In genomic region chr2:207768891-207769596, GRCh38 we compare ENCODE assay signal across 8 cellular contexts. TPM values are rescaled to one million over a fixed set of nuclear protein-coding genes. Genes with fewer than 3 reads are reported as not detected.
A peak's percentile ranks its signal among the peaks of the same experiment; 100 is the strongest.
DNase-seq lines count a peak whose midpoint lies in the region; FAIRE-seq and TF ChIP-seq lines count a peak whose summit lies in the region.

No MANE protein-coding gene starts in this region.

- no peak for TF ChIP-seq CTCF in Loucy (conservative IDR thresholded peaks at IDR 0.05; ENCODE audit: low read length)
- no peak for TF ChIP-seq CTCF in parathyroid adenoma (IDR thresholded peaks at IDR 0.05)

- H3K9me3 ChIP-seq in GM23248 (ENCODE audit: low read depth) (no peaks in the 10 kb centered on the region), Loucy (ENCODE audit: insufficient read depth, low read depth, low read length) (no peaks in the 10 kb centered on the region), parathyroid adenoma (ENCODE audit: control insufficient read depth, low read length) (no peaks in the 10 kb centered on the region)

- no peaks in the 10 kb centered on the region for H3F3A ChIP-seq in GM23248 (ENCODE audit: insufficient read depth)
- no peaks in the 10 kb centered on the region; the same call in 1 of the 2 replicates for H3F3A ChIP-seq in Loucy (ENCODE audit: low read depth)

- H3K36me3 ChIP-seq in GM23248 (ENCODE audit: low read depth) (no peaks in the 10 kb centered on the region), Loucy (ENCODE audit: insufficient read depth, low read length) (no peaks in the 10 kb centered on the region), parathyroid adenoma (ENCODE audit: control insufficient read depth, insufficient read depth, low read length) (no peaks in the 10 kb centered on the region)

- in situ Hi-C loops in GM23248 (cut with MboI) = no loop called here

- H3K27me3 ChIP-seq in GM23248 (replicated peaks; ENCODE audit: insufficient read depth) = no peaks in the 10 kb centered on the region
- no peaks in the 10 kb centered on the region for H3K27me3 ChIP-seq in Loucy (ENCODE audit: insufficient read depth, low read length, poor library complexity, severe bottlenecking)
- no peaks in the 10 kb centered on the region for H3K27me3 ChIP-seq in parathyroid adenoma (ENCODE audit: control insufficient read depth, insufficient read depth, low read length)

- H3K79me2 ChIP-seq in GM23248 (ENCODE audit: insufficient read depth) (no peaks in the 10 kb centered on the region), Loucy (ENCODE audit: insufficient read depth, low read length) (peaks cover 19% of the 10 kb centered on the region; the same call in 1 of the 2 replicates), parathyroid adenoma (no peaks in the 10 kb centered on the region)

- H3K9me2 ChIP-seq in GM23248 (ENCODE audit: insufficient read depth) (no peaks in the 10 kb centered on the region), Loucy (replicated peaks; ENCODE audit: low read depth, low read length) (no peaks in the 10 kb centered on the region)

- H4K20me1 ChIP-seq in GM23248 (ENCODE audit: insufficient read depth) (no peaks in the 10 kb centered on the region), Loucy (ENCODE audit: insufficient read depth, low read length, poor library complexity, severe bottlenecking) (no peaks in the 10 kb centered on the region)

- H3K27ac ChIP-seq in GM23248 (no peak overlapping the region), parathyroid adenoma (no peak overlapping the region)

- FAIRE-seq in frontal cortex (lab: Jason Lieb, UNC) = no peak

- H3K4me2 ChIP-seq in GM23248 (ENCODE audit: unreplicated experiment) = peak overlapping the region; percentile 89
- H3K4me2 ChIP-seq in Loucy (ENCODE audit: low read depth, low read length, poor library complexity, severe bottlenecking) = peak overlapping the region; percentile 84
- peak overlapping the region; percentile 69 for H3K4me2 ChIP-seq in parathyroid adenoma (ENCODE audit: low read length)

- peak; percentile 15 for DNase-seq in NCI-H1092 treated with DMSO at 0.1 percent for 48 hours (lab: John Stamatoyannopoulos, UW)
- DNase-seq in NCI-H1092 (lab: John Stamatoyannopoulos, UW) = no peak
- DNase-seq in GM23248 = peak; percentile 51
- DNase-seq in activated CD8-positive, alpha-beta memory T cell treated with anti-CD3 and anti-CD28 coated beads, Interleukin-2, amount 50 U/mL, for 48 hours = peak; percentile 69
- peak; percentile 33 to 56 for DNase-seq in frontal cortex (ENCODE audit: low spot score in 2 of 2)
- no peak for DNase-seq in pons (ENCODE audit: low spot score)

- H3K9ac ChIP-seq in GM23248 (peak overlapping the region; percentile 11; the same call in 1 of the 2 replicates), Loucy (ENCODE audit: low read depth, low read length, poor library complexity, severe bottlenecking) (peak overlapping the region; percentile 89), parathyroid adenoma (no peak overlapping the region)

- H3K4me3 ChIP-seq in GM23248 (peak overlapping the region; percentile 69), Loucy (ENCODE audit: low read length, poor library complexity, severe bottlenecking) (peak overlapping the region; percentile 83), parathyroid adenoma (ENCODE audit: low read depth, low read length) (peak overlapping the region; percentile 61)

- H2AFZ ChIP-seq in GM23248 (peak overlapping the region; percentile 86), Loucy (ENCODE audit: low read length) (peak overlapping the region; percentile 89), parathyroid adenoma (peak overlapping the region; percentile 96)

- H3K4me1 ChIP-seq in GM23248 (ENCODE audit: insufficient read depth) = no peaks in the 10 kb centered on the region
- peaks cover 28% of the 10 kb centered on the region for H3K4me1 ChIP-seq in Loucy (ENCODE audit: insufficient read depth, low read length, poor library complexity, severe bottlenecking)
- H3K4me1 ChIP-seq in parathyroid adenoma = no peaks in the 10 kb centered on the region

- 1 to 2% methylated on average over 40 to 41 of the region's 51 CpGs for WGBS in GM23248 (ENCODE audit: low coverage in 1 of 2, low lambda C conversion rate in 2 of 2, missing lambda C conversion rate in 2 of 2), 2 experiments

RNA-seq across cellular contexts. Expression of gene FZD5, which starts 0.7 kb away (rescaled TPM):
- under 0.01 and 0.13 TPM in 2 replicates for total RNA-seq in GM23248 (2014; rRNA removed; shearing (Covaris generic))
- polyA plus RNA-seq in GM23248 (2016; fragmentation: Nextera tagmentation; extraction: Ambion mirVana) = 0.13 and 0.15 TPM in 2 replicates
- total RNA-seq in frontal cortex = 1.2 TPM

RNA-seq across cellular contexts. Expression of gene CCNYL1, which starts 57.6 kb away (rescaled TPM):
- 12.5 and 14.9 TPM in 2 replicates for total RNA-seq in GM23248 (2014; rRNA removed; shearing (Covaris generic))
- 12.7 and 16.4 TPM in 2 replicates for polyA plus RNA-seq in GM23248 (2016; fragmentation: Nextera tagmentation; extraction: Ambion mirVana)
- total RNA-seq in frontal cortex = 51.0 TPM

Comparison
In these comparisons a context has a peak if more than half of its experiments do, and no peak if none do; other contexts are left out.
1. DNase-seq: peak in NCI-H1092 treated with DMSO at 0.1 percent for 48 hours (single experiment), GM23248 (single experiment), activated CD8-positive, alpha-beta memory T cell treated with anti-CD3 and anti-CD28 coated beads, Interleukin-2, amount 50 U/mL, for 48 hours (single experiment) and frontal cortex (2 of 2); none in NCI-H1092 (single experiment) and pons (single experiment).
2. Peak in every context shown above with its lines, with median percentiles within 50 percentile points of each other: H2AFZ ChIP-seq, H3K4me2 ChIP-seq and H3K4me3 ChIP-seq.